In genomic region chr16:67191995-67192681, GRCh38 we compare ENCODE assay signal across 8 cellular contexts. TPM values are rescaled to one million over a fixed set of nuclear protein-coding genes. Genes with fewer than 3 reads are reported as not detected.
DNase-seq lines count a peak whose midpoint lies in the region; ATAC-seq and TF ChIP-seq lines count a peak whose summit lies in the region.

TSS of gene E2F4 (plus strand) at chr16:67192155. CDS start at chr16:67192228, 73 bp downstream.

- peaks cover 3% of the 10 kb centered on the region for H3K27me3 Mint-ChIP-seq in activated B cell treated with CpG ODN at 0.5 μM for 24 hours

- H3K4me3 ChIP-seq in cardiac fibroblast (replicated peaks in 1 of 2; ENCODE audit: low read depth in 2 of 2, low read length in 2 of 2), result peak within 1 kb of the TSS; percentile 96 to 98

- CTCF ChIA-PET in activated B cell treated with CpG ODN at 0.5 μM for 24 hours (lab: Charles Lee), result interaction anchor here (0.9 kb wide), 1 partner anchor 229 kb away, joined by 3 read pairs; no protein-coding TSS in a partner anchor

- DNase-seq in ACHN (peak; percentile 97), NCI-H2227 treated with DMSO at 0.1 percent for 48 hours (lab: John Stamatoyannopoulos, UW) (peak; percentile 74), activated B cell treated with CpG ODN at 0.5 μM for 24 hours (peak; percentile 85), cardiac fibroblast (ENCODE audit: low read depth in 2 of 2) (peak; percentile 93), iris pigment epithelial cell (ENCODE audit: low read depth) (peak; percentile 94)
- peak; percentile 79 to 86 for DNase-seq in stimulated activated CD4-positive, alpha-beta T cell treated with anti-CD3 and anti-CD28 coated beads, Interleukin-12 subunit alpha, Interleukin-12 subunit beta, amount 100 ng/mL, for 24 hours (ENCODE audit: low read depth in 2 of 2)

- intact Hi-C loops in activated B cell treated with CpG ODN at 0.5 μM for 24 hours (cut with micrococcal nuclease), result loop anchor here (1.0 to 2.0 kb wide), 4 partner anchors 9 to 53 kb away; partner anchors contain the start of genes FBXL8, MATCAP1 and TRADD

- no peaks in the 10 kb centered on the region for H3K9me3 Mint-ChIP-seq in activated B cell treated with CpG ODN at 0.5 μM for 24 hours

- no peak for TF ChIP-seq CTCF in activated B cell treated with CpG ODN at 0.5 μM for 24 hours (IDR thresholded peaks at IDR 0.05)
- no peak for TF ChIP-seq CTCF in cardiac fibroblast (IDR thresholded peaks at IDR 0.05; ENCODE audit: low read depth, low read length)

- peak; percentile 77 for ATAC-seq in GM18861 (IDR thresholded peaks at IDR 0.05; ENCODE audit: unreplicated experiment)
- ATAC-seq in HG03097 (IDR thresholded peaks at IDR 0.05; ENCODE audit: low FRiP score, unreplicated experiment), result peak; percentile 55
- peak; percentile 98 for ATAC-seq in activated B cell treated with CpG ODN at 0.5 μM for 24 hours (ENCODE audit: low read depth)

- H3K4me3 Mint-ChIP-seq in activated B cell treated with CpG ODN at 0.5 μM for 24 hours, result peak within 1 kb of the TSS; percentile 87

- H3K36me3 Mint-ChIP-seq in activated B cell treated with CpG ODN at 0.5 μM for 24 hours (ENCODE audit: low read depth), result peaks cover 39% of the 10 kb centered on the region

- H3K4me1 Mint-ChIP-seq in activated B cell treated with CpG ODN at 0.5 μM for 24 hours, result peaks cover 32% of the 10 kb centered on the region

- peak within 1 kb of the TSS; percentile 70 for H3K27ac Mint-ChIP-seq in activated B cell treated with CpG ODN at 0.5 μM for 24 hours

- in situ Hi-C loops in ACHN (cut with HindIII; ENCODE audit: low pct_ligation_motif_present, low pct_unique_long_range_greater_than_20kb, low sequenced_read_pairs), result no loop called here

- POLR2A ChIA-PET in activated B cell treated with CpG ODN at 0.5 μM for 24 hours (lab: Charles Lee), result interaction anchor here (0.8 to 1.7 kb wide), 5 partner anchors 8 to 86 kb away, joined by 3 to 13 read pairs (median 4); partner anchors contain the start of gene TMEM208

RNA-seq across cellular contexts. Expression of gene E2F4, which starts in this region (rescaled TPM):
- total RNA-seq in activated B cell treated with CpG ODN at 0.5 μM for 24 hours, result 117 and 128 TPM in 2 replicates

Comparison
In these comparisons a context has a peak if more than half of its experiments do, and no peak if none do; other contexts are left out.
1. Peak in every context shown above with its lines: DNase-seq, ATAC-seq and H3K4me3 ChIP-seq.